ENCODE assay signal across 36 cellular contexts in genomic region chr6:38187688-38188590, GRCh38.
DNase-seq lines count a peak whose midpoint lies in the region; ATAC-seq, FAIRE-seq and TF ChIP-seq lines count a peak whose summit lies in the region.
"Had no signal": no experiment of that assay in that cellular context is flagged by ENCODE, and none has a peak within 500 bp of the region (broad histone marks: within the 10 kb centered on the region; RNA-seq: fewer than 3 reads in every experiment).

No MANE protein-coding gene starts in this region.

- H4K20me1 ChIP-seq in K562 (replicated peaks; ENCODE audit: control insufficient read depth, insufficient read depth, low read length), result peaks cover 16% of the 10 kb centered on the region

- no peak overlapping the region for H3K18ac ChIP-seq in mesendoderm (ENCODE audit: low read length)

- H3K4me3 ChIP-seq in heart left ventricle (no peak overlapping the region), K562 (no peak overlapping the region), mesendoderm (ENCODE audit: low read length) (no peak overlapping the region), gastrocnemius medialis (no peak overlapping the region), upper lobe of right lung (no peak overlapping the region)
- H3K4me3 ChIP-seq: ascending aorta, esophagus squamous epithelium, GM12878, lower lobe of right lung, MG63, ovary, SJSA1, skin epidermis, thoracic aorta had no signal

- H3K9ac ChIP-seq in K562 (ENCODE audit: insufficient read depth in 1 of 2, low read depth in 2 of 2, low read length in 2 of 2), result no peak overlapping the region; a peak in 1 of 4 replicates
- H3K9ac ChIP-seq in mesendoderm (ENCODE audit: low read length), result no peak overlapping the region
- H3K9ac ChIP-seq: KMS-11 had no signal

- 90 to 93% (median 93%) methylated on average over 22 of the region's 22 CpGs for WGBS in heart left ventricle, 4 donors
- 6% methylated on average over 22 of the region's 22 CpGs for WGBS in K562 (ENCODE audit: insufficient coverage, low coverage, missing lambda C conversion rate)
- no CpG with 5 or more reads among the region's 22 CpGs for WGBS in mesendoderm (ENCODE audit: extremely low coverage, insufficient coverage, low lambda C conversion rate)

- no peak overlapping the region for H2BK15ac ChIP-seq in mesendoderm (replicated peaks; ENCODE audit: low read depth)

- TF ChIP-seq CTCF in heart left ventricle (IDR thresholded peaks at IDR 0.05) (no peak), K562 (IDR thresholded peaks at IDR 0.05 in 2 of 3, conservative IDR thresholded peaks at IDR 0.05 in 1 of 3; ENCODE audit: insufficient read depth in 2 of 3, low read depth in 1 of 3, low read length in 3 of 3) (no peak), gastrocnemius medialis (IDR thresholded peaks at IDR 0.05 in 4 of 5, conservative IDR thresholded peaks at IDR 0.05 in 1 of 5) (no peak), upper lobe of right lung (IDR thresholded peaks at IDR 0.05) (no peak)

- no peaks in the 10 kb centered on the region for H3K4me1 Mint-ChIP-seq in stimulated activated memory B cell treated with anti-CD40 and anti-IgM and Interleukin-4, amounts not matched to agents 10 μg/mL and 1 μg/mL and 100 μg/mL, for 72 hours
- H3K4me1 Mint-ChIP-seq: stimulated activated naive CD8-positive, alpha-beta T cell treated with anti-CD3 and anti-CD28 coated beads, Interleukin-15, amount 100 ng/mL, for 72 hours had no signal

- H3K4me2 ChIP-seq in K562 (ENCODE audit: insufficient read depth, low read length) (no peak overlapping the region), mesendoderm (ENCODE audit: low read length) (no peak overlapping the region)
- H3K4me2 ChIP-seq: KMS-11 had no signal

- intact Hi-C loops in cardiac septum (cut with DNase I), result no loop called here
- intact Hi-C loops in heart left ventricle (cut with DNase I), result no loop called here
- intact Hi-C loops in K562 (cut with micrococcal nuclease), result no loop called here
- intact Hi-C loops in gastrocnemius medialis (cut with DNase I; ENCODE audit: low total_unique reads), result no loop called here
- intact Hi-C loops in upper lobe of right lung (cut with DNase I), result no loop called here

- H2BK120ac ChIP-seq in mesendoderm (ENCODE audit: low read depth, low read length), result no peak overlapping the region

- H3K27me3 ChIP-seq in heart left ventricle (no peaks in the 10 kb centered on the region), K562 (ENCODE audit: control insufficient read depth in 2 of 2, insufficient read depth in 2 of 2, low read length in 2 of 2) (peaks cover 32 to 63% of the 10 kb centered on the region in 2 experiments), mesendoderm (ENCODE audit: insufficient read depth, low read length, poor library complexity) (no peaks in the 10 kb centered on the region), gastrocnemius medialis (no peaks in the 10 kb centered on the region), upper lobe of right lung (no peaks in the 10 kb centered on the region)
- H3K27me3 ChIP-seq: ascending aorta, esophagus squamous epithelium, foreskin keratinocyte, MG63, ovary, SJSA1 had no signal

- H3K4me3 Mint-ChIP-seq in stimulated activated memory B cell treated with anti-CD40 and anti-IgM and Interleukin-4, amounts not matched to agents 10 μg/mL and 1 μg/mL and 100 μg/mL, for 72 hours, result no peak overlapping the region
- H3K4me3 Mint-ChIP-seq: CD4-positive, alpha-beta T cell; natural killer cell; stimulated activated naive CD8-positive, alpha-beta T cell treated with anti-CD3 and anti-CD28 coated beads, Interleukin-15, amount 100 ng/mL, for 72 hours had no signal

- H3K27me3 Mint-ChIP-seq in stimulated activated memory B cell treated with anti-CD40 and anti-IgM and Interleukin-4, amounts not matched to agents 10 μg/mL and 1 μg/mL and 100 μg/mL, for 72 hours, result no peaks in the 10 kb centered on the region
- H3K27me3 Mint-ChIP-seq: CD4-positive, alpha-beta T cell; stimulated activated naive CD8-positive, alpha-beta T cell treated with anti-CD3 and anti-CD28 coated beads, Interleukin-15, amount 100 ng/mL, for 72 hours had no signal

- in situ Hi-C loops in K562 (cut with MboI), result no loop called here
- in situ Hi-C loops in gastrocnemius medialis (cut with MboI; ENCODE audit: low sequenced_read_pairs in 4 of 4), result loop anchor here in 1 of 4 donors (25.0 kb wide), 1 partner anchor 299 kb away; no protein-coding TSS in a partner anchor

- H4K8ac ChIP-seq in mesendoderm (ENCODE audit: low read depth, low read length), result no peak overlapping the region

- no peak for TF ChIP-seq POLR2A in heart left ventricle (IDR thresholded peaks at IDR 0.05)
- no peak for TF ChIP-seq POLR2A in K562 (conservative IDR thresholded peaks at IDR 0.05)
- no peak for TF ChIP-seq POLR2A in gastrocnemius medialis (IDR thresholded peaks at IDR 0.05)

- no peaks in the 10 kb centered on the region for H3K79me2 ChIP-seq in K562 (ENCODE audit: control insufficient read depth, insufficient read depth, low read length)
- no peaks in the 10 kb centered on the region for H3K79me2 ChIP-seq in mesendoderm (ENCODE audit: control insufficient read depth, insufficient read depth, low read length)

- H3K79me1 ChIP-seq in mesendoderm (ENCODE audit: low read length), result no peaks in the 10 kb centered on the region

- TF ChIP-seq RAD21 in K562 (CRISPR knock-in tag; conservative IDR thresholded peaks at IDR 0.05 in 1 of 2, IDR thresholded peaks at IDR 0.05 in 1 of 2), result no peak

- H3K36me3 ChIP-seq in heart left ventricle (peaks cover 0 to 8% (median 0%) of the 10 kb centered on the region in 9 donors), K562 (ENCODE audit: control insufficient read depth, insufficient read depth, low read length) (no peaks in the 10 kb centered on the region), mesendoderm (ENCODE audit: control insufficient read depth, insufficient read depth, low read length) (peaks cover 1% of the 10 kb centered on the region), gastrocnemius medialis (no peaks in the 10 kb centered on the region), upper lobe of right lung (no peaks in the 10 kb centered on the region)
- H3K36me3 ChIP-seq: ascending aorta, MG63, ovary, SJSA1, thoracic aorta had no signal

- H3K27ac ChIP-seq in heart left ventricle (no peak overlapping the region), K562 (ENCODE audit: extremely low read depth, low read depth, low read length) (no peak overlapping the region), mesendoderm (ENCODE audit: low read depth, low read length) (no peak overlapping the region), gastrocnemius medialis (no peak overlapping the region), upper lobe of right lung (no peak overlapping the region)
- H3K27ac ChIP-seq: ascending aorta, esophagus squamous epithelium, foreskin keratinocyte, KMS-11, lower lobe of right lung, ovary, RWPE1, SJSA1, skin epidermis, thoracic aorta had no signal

- peak overlapping the region; percentile 11 for H2AK5ac ChIP-seq in mesendoderm (ENCODE audit: low read length)

- POLR2A ChIA-PET in K562 (lab: Yijun Ruan, JAX), result interaction anchor here (0.6 to 3.7 kb wide), 4 partner anchors 10 to 1423 kb away, joined by 3 to 13 read pairs (median 4); no protein-coding TSS in a partner anchor

- H3K9me3 Mint-ChIP-seq in stimulated activated memory B cell treated with anti-CD40 and anti-IgM and Interleukin-4, amounts not matched to agents 10 μg/mL and 1 μg/mL and 100 μg/mL, for 72 hours, result no peaks in the 10 kb centered on the region
- H3K9me3 Mint-ChIP-seq: CD4-positive, alpha-beta T cell; natural killer cell; stimulated activated naive CD8-positive, alpha-beta T cell treated with anti-CD3 and anti-CD28 coated beads, Interleukin-15, amount 100 ng/mL, for 72 hours had no signal

- CTCF ChIA-PET in K562 (lab: Yijun Ruan, JAX; ENCODE audit: low intra/inter-chr PET ratio), result no interaction called here

- no peaks in the 10 kb centered on the region for H3K9me1 ChIP-seq in K562 (ENCODE audit: control insufficient read depth, insufficient read depth, low read length)

- peak overlapping the region; percentile 58 for H3K56ac ChIP-seq in mesendoderm (ENCODE audit: low read length)

- no peak overlapping the region for H4K5ac ChIP-seq in mesendoderm (ENCODE audit: low read length)

- H3K23ac ChIP-seq in mesendoderm (ENCODE audit: low read length), result no peak overlapping the region

- no peak overlapping the region for H3K27ac Mint-ChIP-seq in stimulated activated memory B cell treated with anti-CD40 and anti-IgM and Interleukin-4, amounts not matched to agents 10 μg/mL and 1 μg/mL and 100 μg/mL, for 72 hours
- H3K27ac Mint-ChIP-seq: CD4-positive, alpha-beta T cell; natural killer cell had no signal

- no peak overlapping the region for H3K4ac ChIP-seq in mesendoderm (ENCODE audit: low read depth, low read length)

- H3K9me3 ChIP-seq in heart left ventricle, result no peaks in the 10 kb centered on the region
- H3K9me3 ChIP-seq in K562 (replicated peaks; ENCODE audit: control insufficient read depth, insufficient read depth, low read depth, low read length), result no peaks in the 10 kb centered on the region
- H3K9me3 ChIP-seq in gastrocnemius medialis, result no peaks in the 10 kb centered on the region
- H3K9me3 ChIP-seq in upper lobe of right lung, result no peaks in the 10 kb centered on the region
- H3K9me3 ChIP-seq: ascending aorta, esophagus squamous epithelium, lower lobe of right lung, MG63, ovary, SJSA1, thoracic aorta had no signal

- H2AFZ ChIP-seq in K562 (ENCODE audit: low read depth, low read length), result no peak overlapping the region

- H3K4me1 ChIP-seq in heart left ventricle (no peaks in the 10 kb centered on the region), K562 (replicated peaks in 1 of 2; ENCODE audit: control insufficient read depth in 2 of 2, insufficient read depth in 2 of 2, low read length in 2 of 2) (no peaks in the 10 kb centered on the region), mesendoderm (ENCODE audit: control insufficient read depth, low read depth, low read length) (peaks cover 14% of the 10 kb centered on the region), gastrocnemius medialis (no peaks in the 10 kb centered on the region), upper lobe of right lung (no peaks in the 10 kb centered on the region)
- H3K4me1 ChIP-seq: ascending aorta, esophagus squamous epithelium, foreskin keratinocyte, lower lobe of right lung, SJSA1 had no signal

- ATAC-seq in heart left ventricle, result no peak
- peak; percentile 38; the same call in 2 of the 3 replicates for ATAC-seq in K562
- no peak for ATAC-seq in stimulated activated memory B cell treated with anti-CD40 and anti-IgM and Interleukin-4, amounts not matched to agents 10 μg/mL and 1 μg/mL and 100 μg/mL, for 72 hours
- no peak for ATAC-seq in gastrocnemius medialis
- no peak for ATAC-seq in upper lobe of right lung
- ATAC-seq: foreskin keratinocyte; GM12878; lower lobe of right lung; natural killer cell; stimulated activated naive CD8-positive, alpha-beta T cell treated with anti-CD3 and anti-CD28 coated beads, Interleukin-15, amount 100 ng/mL, for 72 hours had no signal

- no TSS peak for BruUV-seq in K562 (replicated peaks; lab: Mats Ljungman, UMichigan)

- H2BK5ac ChIP-seq in mesendoderm (ENCODE audit: low read length), result no peak overlapping the region

- peak; percentile 68 for DNase-seq in cardiac septum (ENCODE audit: low spot score)
- no peak for DNase-seq in heart left ventricle
- DNase-seq in K562 (ENCODE audit: extremely low read depth in 1 of 4, low spot score in 3 of 4), result no peak
- no peak for DNase-seq in mesendoderm
- DNase-seq in H4 (ENCODE audit: low spot score), result no peak
- DNase-seq in gastrocnemius medialis, result no peak
- DNase-seq in upper lobe of right lung, result no peak
- DNase-seq: activated CD4-positive, alpha-beta T cell treated with anti-CD3 and anti-CD28 coated beads for 48 hours; CD4-positive, alpha-beta T cell; central memory CD4-positive, alpha-beta T cell; EL; esophagus squamous epithelium; foreskin keratinocyte; kidney glomerular epithelial cell; lower lobe of right lung; MG63; natural killer cell; NCI-H1105; NCI-H187; NCI-H226; NCI-H774; OCI-M1; ovary; stimulated activated naive CD8-positive, alpha-beta T cell treated with anti-CD3 and anti-CD28 coated beads, Interleukin-15, amount 100 ng/mL, for 72 hours; T1000 had no signal

- FAIRE-seq in K562 (lab: Jason Lieb, UNC), result no peak
- FAIRE-seq: GM12878, GM19239, H54, urothelium cell line had no signal

- TF ChIP-seq EP300 in K562 (IDR thresholded peaks at IDR 0.05; ENCODE audit: low read length), result no peak

- H3K36me3 Mint-ChIP-seq in stimulated activated memory B cell treated with anti-CD40 and anti-IgM and Interleukin-4, amounts not matched to agents 10 μg/mL and 1 μg/mL and 100 μg/mL, for 72 hours, result peaks cover 32% of the 10 kb centered on the region
- H3K36me3 Mint-ChIP-seq: natural killer cell had no signal
